27 cellular contexts compared by ENCODE assay signal in the genomic region with DNA sequence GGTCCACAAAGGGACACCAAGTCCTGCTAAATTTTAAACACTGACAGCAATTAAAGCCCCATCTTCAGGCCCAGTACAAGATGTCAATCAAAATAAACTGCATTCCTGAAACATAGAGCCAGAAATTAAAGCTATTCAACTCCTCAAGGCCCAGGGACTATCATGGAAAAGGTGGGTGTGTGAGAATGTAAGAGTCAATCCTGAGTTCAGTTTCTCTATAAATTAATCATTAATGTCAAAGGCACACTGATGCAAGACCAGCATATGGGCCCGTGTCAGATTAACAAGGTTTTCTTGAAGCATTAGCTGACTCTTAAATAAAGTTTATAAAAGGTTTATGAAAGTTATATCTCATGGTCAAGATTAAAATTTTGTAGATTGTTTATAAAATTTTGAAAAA. TPM values are rescaled to one million over a fixed set of nuclear protein-coding genes. Genes with fewer than 3 reads are reported as not detected.
"Had no signal": no experiment of that assay in that cellular context is flagged by ENCODE, and none has a peak within 500 bp of the region (broad histone marks: within the 10 kb centered on the region; RNA-seq: fewer than 3 reads in every experiment).

No MANE protein-coding gene starts in this region.

- DNase-seq: activated B cell treated with CpG ODN at 0.5 μM for 24 hours; activated CD4-positive, alpha-beta T cell treated with anti-CD3 and anti-CD28 coated beads for 48 hours; activated CD4-positive, alpha-beta T cell treated with anti-CD3 and anti-CD28 coated beads, Interleukin-2, amount 50 U/mL, for 1 hour; activated CD4-positive, alpha-beta T cell treated with anti-CD3 and anti-CD28 coated beads, Interleukin-2, amount 50 U/mL, for 48 hours; activated CD8-positive, alpha-beta memory T cell treated with anti-CD3 and anti-CD28 coated beads for 24 hours; activated CD8-positive, alpha-beta T cell treated with anti-CD3 and anti-CD28 coated beads for 36 hours; activated effector memory CD4-positive, alpha-beta T cell treated with anti-CD3 and anti-CD28 coated beads, Interleukin-2, amount 50 U/mL, for 16 hours; activated naive CD4-positive, alpha-beta T cell; activated naive CD4-positive, alpha-beta T cell treated with anti-CD3 and anti-CD28 coated beads, Interleukin-2, amount 10 ng/mL, durations not matched to agents 7 days and 5 days; activated naive CD8-positive, alpha-beta T cell treated with anti-CD3 and anti-CD28 coated beads, Interleukin-2, amount 10 ng/mL, durations not matched to agents 7 days and 5 days; activated T-cell treated with anti-CD3 and anti-CD28 coated beads, Interleukin-2, amount 50 U/mL, for 48 hours; central memory CD4-positive, alpha-beta T cell; cerebellar nuclear complex; colonic mucosa; effector CD8-positive, alpha-beta T cell; esophagus squamous epithelium; foreskin melanocyte; T-helper 1 cell; T-helper 17 cell; T1000; WERI-Rb-1 had no signal

- FAIRE-seq: endothelial cell of umbilical vein had no signal

- ATAC-seq: activated CD4-positive, CD25-positive, alpha-beta regulatory T cell treated with anti-CD3 and anti-CD28 coated beads, Interleukin-2, amount 50 U/mL, for 24 hours; activated CD8-positive, alpha-beta T cell treated with anti-CD3 and anti-CD28 coated beads for 36 hours; activated naive CD4-positive, alpha-beta T cell treated with anti-CD3 and anti-CD28 coated beads, Interleukin-2, amount 50 U/mL, for 72 hours; gastroesophageal sphincter; T-helper 17 cell had no signal

RNA-seq across cellular contexts. Expression of a gene that starts 13.6 kb away (rescaled TPM):
- total RNA-seq: activated naive CD4-positive, alpha-beta T cell treated with anti-CD3 and anti-CD28 coated beads, Interleukin-2, amount 50 U/mL, for 72 hours; activated T-helper 1 cell treated with anti-CD3 and anti-CD28 coated beads, Interleukin-12 subunit alpha, Interleukin-12 subunit beta, Interleukin-2, Interleukin-4 antibody, amounts not matched to agents 30 ng/mL and 10 ng/mL and 1 ng/mL, durations not matched to agents 14 hours and 24 hours and 36 hours; activated T-helper 2 cell treated with anti-CD3 and anti-CD28 coated beads, Interferon-gamma antibody, Interleukin-2, Interleukin-4, amounts not matched to agents 10 μg/mL and 5 μg/mL and 100 μg/mL, durations not matched to agents 14 hours and 24 hours and 36 hours had no signal
